1 cellular context compared by ENCODE assay signal in the genomic region with DNA sequence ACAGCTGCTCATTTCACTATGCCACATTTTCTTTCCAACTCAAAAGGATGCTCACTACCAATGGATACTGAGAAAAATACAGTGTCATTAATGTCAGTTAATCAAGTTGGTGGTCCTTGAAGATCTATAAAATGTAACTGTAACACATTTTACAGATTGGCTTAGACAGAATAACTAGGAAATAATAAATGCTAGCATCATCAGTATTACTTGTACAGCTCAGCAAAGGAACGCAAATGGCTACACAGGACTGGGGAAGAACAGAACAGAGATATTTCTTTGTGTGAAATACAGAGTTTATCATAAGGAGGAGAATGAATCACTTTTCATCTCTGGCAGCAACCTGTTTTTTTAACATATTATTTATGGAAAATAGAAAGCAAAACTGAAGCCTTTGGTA.
TF ChIP-seq lines count a peak whose summit lies in the region.

No MANE protein-coding gene starts in this region.

TF ChIP-seq in SK-N-SH, 30 proteins besides CTCF, POLR2A, EP300 and RAD21 (continued from another document):
- TF ChIP-seq, protein P1, sequence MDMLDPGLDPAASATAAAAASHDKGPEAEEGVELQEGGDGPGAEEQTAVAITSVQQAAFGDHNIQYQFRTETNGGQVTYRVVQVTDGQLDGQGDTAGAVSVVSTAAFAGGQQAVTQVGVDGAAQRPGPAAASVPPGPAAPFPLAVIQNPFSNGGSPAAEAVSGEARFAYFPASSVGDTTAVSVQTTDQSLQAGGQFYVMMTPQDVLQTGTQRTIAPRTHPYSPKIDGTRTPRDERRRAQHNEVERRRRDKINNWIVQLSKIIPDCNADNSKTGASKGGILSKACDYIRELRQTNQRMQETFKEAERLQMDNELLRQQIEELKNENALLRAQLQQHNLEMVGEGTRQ (IDR thresholded peaks at IDR 0.05; ENCODE audit: borderline replicate concordance, low read depth, low read length): no peak
- TF ChIP-seq POLR2AphosphoS5 (IDR thresholded peaks at IDR 0.05; ENCODE audit: low read depth, low read length) (no peak), EZH2phosphoT487 (IDR thresholded peaks at IDR 0.05; ENCODE audit: borderline replicate concordance, low read depth) (no peak), TEAD4 (IDR thresholded peaks at IDR 0.05; ENCODE audit: borderline replicate concordance, insufficient read depth) (no peak), FOXM1 (IDR thresholded peaks at IDR 0.05; ENCODE audit: low read depth) (no peak), NRF1 (IDR thresholded peaks at IDR 0.05; ENCODE audit: low read depth, low read length) (no peak), CHD2 (IDR thresholded peaks at IDR 0.05; ENCODE audit: low read length, partially characterized antibody) (no peak), TCF12 (IDR thresholded peaks at IDR 0.05) (no peak)
- TF ChIP-seq, protein P2, sequence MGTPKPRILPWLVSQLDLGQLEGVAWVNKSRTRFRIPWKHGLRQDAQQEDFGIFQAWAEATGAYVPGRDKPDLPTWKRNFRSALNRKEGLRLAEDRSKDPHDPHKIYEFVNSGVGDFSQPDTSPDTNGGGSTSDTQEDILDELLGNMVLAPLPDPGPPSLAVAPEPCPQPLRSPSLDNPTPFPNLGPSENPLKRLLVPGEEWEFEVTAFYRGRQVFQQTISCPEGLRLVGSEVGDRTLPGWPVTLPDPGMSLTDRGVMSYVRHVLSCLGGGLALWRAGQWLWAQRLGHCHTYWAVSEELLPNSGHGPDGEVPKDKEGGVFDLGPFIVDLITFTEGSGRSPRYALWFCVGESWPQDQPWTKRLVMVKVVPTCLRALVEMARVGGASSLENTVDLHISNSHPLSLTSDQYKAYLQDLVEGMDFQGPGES (IDR thresholded peaks at IDR 0.05; ENCODE audit: low read depth, low read length): no peak
